Comparison of ENCODE assay signal across 13 cellular contexts in the genomic region with DNA sequence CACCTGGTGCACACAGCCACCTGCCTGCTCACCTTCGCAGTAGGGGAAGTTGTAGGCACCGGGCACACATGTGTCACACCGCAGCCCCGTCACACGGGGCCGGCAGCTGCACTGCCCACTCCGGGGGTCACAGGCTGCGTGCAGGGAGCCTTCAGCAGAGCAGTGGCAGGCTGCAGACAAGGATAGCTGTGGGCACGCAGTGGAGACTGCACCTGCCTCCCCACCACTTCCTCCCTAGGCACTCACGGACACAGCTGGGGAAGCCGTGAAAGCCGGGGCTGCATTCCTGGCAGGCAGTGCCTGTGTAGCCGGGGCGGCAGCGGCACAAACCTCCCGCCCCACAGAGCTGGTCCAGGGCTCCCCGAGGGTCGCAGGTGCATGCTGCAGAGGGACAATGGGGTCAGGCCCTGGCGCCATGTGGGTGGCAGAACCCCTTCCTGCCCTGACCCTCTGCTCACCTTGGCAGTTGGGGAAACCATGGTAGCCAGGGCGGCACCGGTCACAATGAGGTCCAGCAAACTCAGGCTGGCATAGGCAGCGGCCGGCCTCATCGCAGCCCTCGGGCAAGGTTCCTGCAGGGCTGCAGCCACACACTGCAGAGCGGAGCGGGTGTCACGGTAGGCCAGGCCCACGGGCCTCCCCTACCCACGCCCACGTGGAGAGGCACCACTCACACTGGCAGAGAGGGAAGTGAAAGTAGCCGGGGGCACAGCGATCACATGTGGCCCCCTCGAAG. TPM values are rescaled to one million over a fixed set of nuclear protein-coding genes. Genes with fewer than 3 reads are reported as not detected.
DNase-seq lines count a peak whose midpoint lies in the region; FAIRE-seq lines count a peak whose summit lies in the region.
"Had no signal": no experiment of that assay in that cellular context is flagged by ENCODE, and none has a peak within 500 bp of the region (broad histone marks: within the 10 kb centered on the region; RNA-seq: fewer than 3 reads in every experiment).

No MANE protein-coding gene starts in this region.

- H3K9me2 ChIP-seq in Karpas-422 (replicated peaks; ENCODE audit: insufficient read depth, low read length) = no peaks in the 10 kb centered on the region

- no peak overlapping the region for H3K4me3 ChIP-seq in Karpas-422 (ENCODE audit: low read length)
- H3K4me3 ChIP-seq: skin epidermis had no signal

- H3K79me2 ChIP-seq in Karpas-422 (ENCODE audit: low read length) = no peaks in the 10 kb centered on the region

- H3K27ac ChIP-seq in Karpas-422 (ENCODE audit: low read length) = no peak overlapping the region

- H3K9ac ChIP-seq in Karpas-422 (ENCODE audit: low read length) = no peak overlapping the region

- no peak overlapping the region for H2AFZ ChIP-seq in Karpas-422 (ENCODE audit: low read length)

- H3K4me2 ChIP-seq in Karpas-422 (ENCODE audit: low read depth, low read length, poor library complexity, severe bottlenecking) = no peak overlapping the region

- no peaks in the 10 kb centered on the region for H3K27me3 ChIP-seq in Karpas-422 (ENCODE audit: low read length)

- peak; percentile 86 for FAIRE-seq in GM19239 (lab: Jason Lieb, UNC)
- FAIRE-seq: colon, G401.6, islet of Langerhans had no signal

- peaks cover 5% of the 10 kb centered on the region; the same call in 1 of the 2 replicates for H4K20me1 ChIP-seq in Karpas-422 (ENCODE audit: insufficient read depth, low read depth, low read length)

- no peaks in the 10 kb centered on the region for H3K36me3 ChIP-seq in Karpas-422 (ENCODE audit: insufficient read depth, low read length)

- peaks cover 23% of the 10 kb centered on the region for H3K4me1 ChIP-seq in Karpas-422 (ENCODE audit: low read length)

- DNase-seq in COR-L47 (lab: John Stamatoyannopoulos, UW) (peak; percentile 61), GM19239 (ENCODE audit: insufficient read length, low spot score) (peak; percentile 56), Karpas-422 (peak; percentile 54), germinal center (ENCODE audit: low spot score) (peak; percentile 65), AG08395 (ENCODE audit: low spot score) (no peak), Kasumi-1 (lab: John Stamatoyannopoulos, UW) (no peak), iPS-NIHi11 (ENCODE audit: low spot score) (no peak)
- DNase-seq in activated effector memory CD4-positive, alpha-beta T cell treated with anti-CD3 and anti-CD28 coated beads, Interleukin-2, amount 50 U/mL, for 16 hours = no peak
- DNase-seq: NK-92 treated with Interleukin-12 subunit alpha and Interleukin-12 subunit beta, amount 100 ng/mL, for 24 hours had no signal

- H3K9me3 ChIP-seq in Karpas-422 (ENCODE audit: low read length) = no peaks in the 10 kb centered on the region

RNA-seq across cellular contexts. Expression of gene LAMA5, which starts 29.4 kb away (rescaled TPM):
- total RNA-seq in Karpas-422 (2014; rRNA removed; shearing (Covaris generic); ENCODE audit: low replicate concordance) = 3.2 and 17.5 TPM in 2 replicates

RNA-seq across cellular contexts. Expression of gene ADRM1, which starts 34.9 kb away (rescaled TPM):
- 53.5 and 109 TPM in 2 replicates for total RNA-seq in Karpas-422 (2014; rRNA removed; shearing (Covaris generic); ENCODE audit: low replicate concordance)

RNA-seq across cellular contexts. Expression of gene RPS21, which starts 49.2 kb away (rescaled TPM):
- 1,523 and 2,619 TPM in 2 replicates for total RNA-seq in Karpas-422 (2014; rRNA removed; shearing (Covaris generic); ENCODE audit: low replicate concordance)

Comparison
In these comparisons a context has a peak if more than half of its experiments do, and no peak if none do; other contexts are left out.
1. DNase-seq: peak in COR-L47 (single experiment), GM19239 (single experiment), Karpas-422 (single experiment) and germinal center (single experiment); none in AG08395 (single experiment), Kasumi-1 (0 of 2), activated effector memory CD4-positive, alpha-beta T cell treated with anti-CD3 and anti-CD28 coated beads, Interleukin-2, amount 50 U/mL, for 16 hours (single experiment) and iPS-NIHi11 (single experiment).